Comparison of ENCODE assay signal across 8 cellular contexts in the genomic region with DNA sequence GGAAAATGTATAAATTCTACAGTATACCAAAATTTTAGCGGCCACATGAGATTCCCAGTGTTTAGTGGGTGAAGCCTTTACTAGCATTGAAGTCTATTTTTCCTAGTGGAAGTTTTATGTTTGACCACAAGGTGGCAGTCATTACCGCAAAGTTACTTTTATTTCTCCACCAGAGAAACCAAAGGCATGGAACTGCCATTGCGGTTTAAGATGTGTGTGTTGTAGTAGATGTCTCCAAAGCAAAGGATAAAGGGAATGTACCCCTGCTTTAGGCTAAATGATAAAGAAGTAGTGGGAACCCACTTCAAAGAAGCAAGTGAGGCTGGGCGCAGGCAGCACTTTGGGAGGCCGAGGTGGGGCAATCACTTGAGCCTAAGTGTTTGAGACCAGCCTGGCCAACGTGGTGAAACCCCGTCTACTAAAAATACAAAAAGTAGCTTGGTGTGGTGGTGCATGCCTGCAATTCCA.
A peak's percentile ranks its signal among the peaks of the same experiment; 100 is the strongest.
DNase-seq lines count a peak whose midpoint lies in the region; ATAC-seq and FAIRE-seq lines count a peak whose summit lies in the region.

No MANE protein-coding gene starts in this region.

- no peaks in the 10 kb centered on the region for H3K9me3 ChIP-seq in CD4-positive, alpha-beta memory T cell (ENCODE audit: control insufficient read depth in 1 of 2, low read length in 2 of 2)

- peak overlapping the region in 5 of 8 donors; percentile 21 to 51 (median 47) for H3K4me3 Mint-ChIP-seq in CD4-positive, alpha-beta memory T cell

- H3K27me3 Mint-ChIP-seq in CD4-positive, alpha-beta memory T cell = no peaks in the 10 kb centered on the region

- peak overlapping the region; percentile 88 to 97 (median 92) for H3K27ac Mint-ChIP-seq in CD4-positive, alpha-beta memory T cell

- no peaks in the 10 kb centered on the region for H3K27me3 ChIP-seq in CD4-positive, alpha-beta memory T cell (ENCODE audit: insufficient read depth, low read length)

- ATAC-seq in GM18498 (IDR thresholded peaks at IDR 0.05; ENCODE audit: unreplicated experiment) (peak; percentile 60), GM18502 (IDR thresholded peaks at IDR 0.05; ENCODE audit: poor library complexity, unreplicated experiment) (no peak)

- peak; percentile 58 to 71 (median 69) for DNase-seq in CD4-positive, alpha-beta memory T cell
- DNase-seq in NCI-H146 (lab: John Stamatoyannopoulos, UW) = peak; percentile 44
- peak in 3 of 5 donors; percentile 16 to 60 (median 47) for DNase-seq in T-helper 1 cell
- peak; percentile 65 for DNase-seq in mucosa of gallbladder (ENCODE audit: low spot score)
- no peak for DNase-seq in islet precursor cell

- intact Hi-C loops in CD4-positive, alpha-beta memory T cell (cut with micrococcal nuclease) = loop anchor here (1.0 to 5.0 kb wide), 5 partner anchors 14 to 665 kb away; no protein-coding TSS in a partner anchor

- CTCF ChIA-PET in CD4-positive, alpha-beta memory T cell (lab: Charles Lee; ENCODE audit: partially characterized antibody) = interaction anchor here (1.0 to 4.7 kb wide), 24 partner anchors 10 to 377 kb away, joined by 3 to 60 read pairs (median 5); partner anchors contain the start of genes SNAPC1 and TMEM30B

- H3K36me3 ChIP-seq in CD4-positive, alpha-beta memory T cell (ENCODE audit: insufficient read depth, low read length) = peaks cover 72% of the 10 kb centered on the region

- peak overlapping the region; percentile 22 for H3K27ac ChIP-seq in CD4-positive, alpha-beta memory T cell (ENCODE audit: low read depth, low read length)

- peak; percentile 85 for FAIRE-seq in endometrium (lab: Jason Lieb, UNC)

- peaks cover 79 to 87% of the 10 kb centered on the region in 2 donors for H3K36me3 Mint-ChIP-seq in CD4-positive, alpha-beta memory T cell

- H3K9me3 Mint-ChIP-seq in CD4-positive, alpha-beta memory T cell = peaks cover 0 to 6% (median 2%) of the 10 kb centered on the region in 8 donors

- POLR2A ChIA-PET in CD4-positive, alpha-beta memory T cell (lab: Charles Lee; ENCODE audit: partially characterized antibody) = interaction anchor here (0.9 to 2.6 kb wide), 6 partner anchors 9 to 375 kb away, joined by 3 to 16 read pairs (median 4); partner anchors contain the start of gene PRKCH

- peaks cover 47 to 77% (median 60%) of the 10 kb centered on the region in 4 donors for H3K4me1 Mint-ChIP-seq in CD4-positive, alpha-beta memory T cell

- H3K4me3 ChIP-seq in CD4-positive, alpha-beta memory T cell (ENCODE audit: low read length in 2 of 2) = no peak overlapping the region

- peaks cover 46% of the 10 kb centered on the region for H3K4me1 ChIP-seq in CD4-positive, alpha-beta memory T cell (ENCODE audit: insufficient read depth, low read length)
